Comparison of ENCODE assay signal across 19 cellular contexts in the genomic region with DNA sequence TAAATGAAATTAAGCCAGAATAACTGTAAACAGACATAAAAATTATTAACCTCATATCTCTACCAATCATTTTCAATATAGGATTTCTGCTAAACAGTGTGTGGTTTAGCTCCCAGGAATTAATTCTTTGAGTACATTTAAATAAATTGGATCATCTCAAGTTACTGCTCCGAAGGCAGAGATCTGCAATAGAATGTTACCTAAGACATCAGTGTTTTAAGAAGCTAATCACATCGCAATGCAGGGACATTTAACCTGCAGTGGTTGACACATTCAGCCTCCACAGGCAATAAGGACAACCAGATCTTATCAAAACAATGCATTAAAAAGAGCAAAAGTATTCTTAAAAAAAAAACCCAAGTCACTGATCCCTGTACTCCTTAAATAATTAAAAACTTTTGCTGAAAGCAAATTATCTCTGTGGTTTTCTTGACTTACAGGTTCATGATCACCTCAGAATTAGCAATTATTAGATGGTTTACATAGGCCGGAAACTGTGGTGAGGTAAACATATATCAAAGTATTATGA.
"Had no signal": no experiment of that assay in that cellular context is flagged by ENCODE, and none has a peak within 500 bp of the region (broad histone marks: within the 10 kb centered on the region; RNA-seq: fewer than 3 reads in every experiment).

No MANE protein-coding gene starts in this region.

- H3K9ac ChIP-seq: neural progenitor cell had no signal

- H3K27ac ChIP-seq: esophagus squamous epithelium, gastroesophageal sphincter, left lung, lower lobe of right lung, neural progenitor cell, pancreas, prostate gland, testis had no signal

- H2AFZ ChIP-seq: neural progenitor cell had no signal

- H3K4me2 ChIP-seq: neural progenitor cell had no signal

- DNase-seq: effector memory CD8-positive, alpha-beta T cell; esophagus squamous epithelium; foreskin fibroblast; glutamatergic neuron; islet precursor cell; left lung; lower lobe of right lung; midbrain; occipital lobe; pancreas; stimulated activated CD4-positive, alpha-beta T cell treated with anti-CD3 and anti-CD28 coated beads, Interleukin-2, amount 100 ng/mL, for 24 hours; stimulated activated CD4-positive, alpha-beta T cell treated with anti-CD3 and anti-CD28 coated beads, Interleukin-4, amount 100 ng/mL, for 4 hours; stimulated activated naive B cell treated with anti-CD40 and anti-IgM and Interleukin-4, amounts not matched to agents 10 μg/mL and 1 μg/mL and 100 μg/mL, for 72 hours; stimulated activated naive CD8-positive, alpha-beta T cell treated with anti-CD3 and anti-CD28 coated beads, Interleukin-15, amount 100 ng/mL, for 72 hours; testis; trophoblast cell had no signal

- H3K4me1 ChIP-seq: neural progenitor cell, prostate gland, testis had no signal

- H3K36me3 ChIP-seq: esophagus squamous epithelium, gastroesophageal sphincter, left lung, lower lobe of right lung, neural progenitor cell, pancreas, prostate gland had no signal

- H3K9me3 ChIP-seq: esophagus squamous epithelium, gastroesophageal sphincter, left lung, lower lobe of right lung, pancreas, prostate gland, testis had no signal

- H3K4me3 ChIP-seq: esophagus squamous epithelium, gastroesophageal sphincter, left lung, lower lobe of right lung, neural progenitor cell, pancreas, prostate gland, testis had no signal

- H3K27me3 ChIP-seq: esophagus squamous epithelium, gastroesophageal sphincter, left lung, neural progenitor cell, pancreas, testis had no signal
